In the genomic region with DNA sequence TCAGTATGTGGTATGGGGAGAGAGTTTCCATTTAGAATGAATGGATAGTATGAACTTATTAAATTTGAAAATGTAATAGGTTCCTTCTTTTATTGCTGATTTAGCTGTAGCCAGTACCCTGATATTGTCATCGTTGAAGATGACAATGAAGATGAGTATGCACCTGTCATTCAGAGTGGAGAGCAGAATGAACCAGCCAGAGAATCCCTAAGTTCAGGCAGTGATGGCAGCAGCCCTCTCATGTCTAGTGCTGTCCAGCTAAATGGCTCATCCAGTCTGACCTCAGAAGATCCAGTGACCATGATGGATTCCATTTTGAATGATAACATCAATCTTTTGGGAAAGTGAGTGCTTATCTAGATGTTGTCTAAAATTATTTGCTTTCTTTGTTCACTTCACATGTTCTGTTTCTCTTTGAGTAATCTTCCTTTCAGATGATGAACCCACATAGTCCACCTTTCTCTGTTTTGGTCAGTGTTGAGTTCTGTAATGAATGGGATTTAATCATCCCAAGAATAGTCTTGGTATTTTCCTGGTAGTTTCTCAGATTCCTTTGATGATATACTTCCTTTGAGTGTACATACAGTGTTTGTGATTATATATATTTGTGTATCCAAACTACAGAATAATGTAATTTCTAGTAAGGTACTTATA, we compare ENCODE assay signal across 17 cellular contexts. TPM values are rescaled to one million over a fixed set of nuclear protein-coding genes. Genes with fewer than 3 reads are reported as not detected.
DNase-seq lines count a peak whose midpoint lies in the region; ATAC-seq, FAIRE-seq and TF ChIP-seq lines count a peak whose summit lies in the region.
"Had no signal": no experiment of that assay in that cellular context is flagged by ENCODE, and none has a peak within 500 bp of the region (broad histone marks: within the 10 kb centered on the region; RNA-seq: fewer than 3 reads in every experiment).

No MANE protein-coding gene starts in this region.

- TF ChIP-seq CTCF in kidney (IDR thresholded peaks at IDR 0.05; ENCODE audit: borderline replicate concordance, extremely low read depth, insufficient read depth) (no peak), upper lobe of right lung (IDR thresholded peaks at IDR 0.05) (no peak)

- DNase-seq in kidney (no peak), foreskin melanocyte (no peak), upper lobe of right lung (no peak)
- no peak for DNase-seq in CD4-positive, alpha-beta memory T cell
- DNase-seq: activated CD4-positive, alpha-beta T cell treated with anti-CD3 and anti-CD28 coated beads, Interleukin-2, amount 10 ng/mL, durations not matched to agents 24 days and 14 days; COR-L47; islet precursor cell; naive B cell; NCI-H1105; NCI-H774 had no signal

- H3K4me1 Mint-ChIP-seq in CD4-positive, alpha-beta memory T cell = no peaks in the 10 kb centered on the region
- H3K4me1 Mint-ChIP-seq: naive B cell had no signal

- H3K4me3 ChIP-seq in kidney (ENCODE audit: low read length in 2 of 2) (no peak overlapping the region), upper lobe of right lung (no peak overlapping the region)
- H3K4me3 ChIP-seq in CD4-positive, alpha-beta memory T cell (ENCODE audit: low read length in 2 of 2) = no peak overlapping the region
- H3K4me3 ChIP-seq: coronary artery, SK-N-MC, vagina had no signal

- H3K27ac ChIP-seq in kidney (ENCODE audit: low read depth in 2 of 2, low read length in 2 of 2) (no peak overlapping the region), upper lobe of right lung (no peak overlapping the region)
- H3K27ac ChIP-seq in CD4-positive, alpha-beta memory T cell (ENCODE audit: low read depth, low read length) = no peak overlapping the region
- H3K27ac ChIP-seq: coronary artery, SK-N-MC, vagina had no signal

- H3K9me3 Mint-ChIP-seq in CD4-positive, alpha-beta memory T cell = no peaks in the 10 kb centered on the region
- H3K9me3 Mint-ChIP-seq: activated CD4-positive, alpha-beta T cell treated with anti-CD3 and anti-CD28 coated beads, Interleukin-2, amount 10 ng/mL, durations not matched to agents 24 days and 14 days; naive B cell had no signal

- H3K9me3 ChIP-seq in kidney (ENCODE audit: control insufficient read depth in 1 of 2, low read length in 2 of 2) = no peaks in the 10 kb centered on the region
- no peaks in the 10 kb centered on the region for H3K9me3 ChIP-seq in upper lobe of right lung
- H3K9me3 ChIP-seq in CD4-positive, alpha-beta memory T cell (ENCODE audit: control insufficient read depth in 1 of 2, low read length in 2 of 2) = no peaks in the 10 kb centered on the region
- H3K9me3 ChIP-seq: vagina had no signal

- no peaks in the 10 kb centered on the region for H3K27me3 ChIP-seq in upper lobe of right lung
- H3K27me3 ChIP-seq in CD4-positive, alpha-beta memory T cell (ENCODE audit: insufficient read depth, low read length) = no peaks in the 10 kb centered on the region
- H3K27me3 ChIP-seq: vagina had no signal

- intact Hi-C loops in kidney (cut with DNase I) (no loop called here), upper lobe of right lung (cut with DNase I) (no loop called here)
- intact Hi-C loops in CD4-positive, alpha-beta memory T cell (cut with micrococcal nuclease) = no loop called here

- no peak overlapping the region for H3K27ac Mint-ChIP-seq in CD4-positive, alpha-beta memory T cell
- H3K27ac Mint-ChIP-seq: activated CD4-positive, alpha-beta T cell treated with anti-CD3 and anti-CD28 coated beads, Interleukin-2, amount 10 ng/mL, durations not matched to agents 24 days and 14 days; activated naive CD8-positive, alpha-beta T cell; naive B cell had no signal

- H3K4me1 ChIP-seq in kidney (ENCODE audit: control insufficient read depth in 1 of 2, insufficient read depth in 1 of 2, low read depth in 1 of 2, low read length in 2 of 2) (no peaks in the 10 kb centered on the region), upper lobe of right lung (no peaks in the 10 kb centered on the region)
- no peaks in the 10 kb centered on the region for H3K4me1 ChIP-seq in CD4-positive, alpha-beta memory T cell (ENCODE audit: insufficient read depth, low read length)
- H3K4me1 ChIP-seq: vagina had no signal

- CTCF ChIA-PET in CD4-positive, alpha-beta memory T cell (lab: Charles Lee; ENCODE audit: partially characterized antibody) = no interaction called here

- ATAC-seq in GM18909 (IDR thresholded peaks at IDR 0.05; ENCODE audit: poor library complexity, unreplicated experiment) = peak; percentile 75
- ATAC-seq in GM21576 (IDR thresholded peaks at IDR 0.05; ENCODE audit: unreplicated experiment) = peak; percentile 79
- ATAC-seq in HG03095 (IDR thresholded peaks at IDR 0.05; ENCODE audit: unreplicated experiment) = peak; percentile 82
- no peak for ATAC-seq in upper lobe of right lung

- POLR2A ChIA-PET in CD4-positive, alpha-beta memory T cell (lab: Charles Lee; ENCODE audit: partially characterized antibody) = no interaction called here

- H3K27me3 Mint-ChIP-seq in CD4-positive, alpha-beta memory T cell = no peaks in the 10 kb centered on the region
- H3K27me3 Mint-ChIP-seq: activated CD4-positive, alpha-beta T cell treated with anti-CD3 and anti-CD28 coated beads, Interleukin-2, amount 10 ng/mL, durations not matched to agents 24 days and 14 days; activated naive CD8-positive, alpha-beta T cell; naive B cell had no signal

- H3K36me3 ChIP-seq in kidney (ENCODE audit: control insufficient read depth in 1 of 2, insufficient read depth in 2 of 2, low read length in 2 of 2) (peaks cover 0 to 5% of the 10 kb centered on the region in 2 donors), upper lobe of right lung (peaks cover 61% of the 10 kb centered on the region)
- H3K36me3 ChIP-seq in CD4-positive, alpha-beta memory T cell (ENCODE audit: insufficient read depth, low read length) = peaks cover 34% of the 10 kb centered on the region

- peak; percentile 19 for FAIRE-seq in kidney (lab: Jason Lieb, UNC)

- H3K9ac ChIP-seq in kidney (ENCODE audit: low read length in 2 of 2) = no peak overlapping the region

- peaks cover 54 to 62% of the 10 kb centered on the region in 2 donors for H3K36me3 Mint-ChIP-seq in CD4-positive, alpha-beta memory T cell

- H3K4me3 Mint-ChIP-seq in CD4-positive, alpha-beta memory T cell = no peak overlapping the region
- H3K4me3 Mint-ChIP-seq: activated CD4-positive, alpha-beta T cell treated with anti-CD3 and anti-CD28 coated beads, Interleukin-2, amount 10 ng/mL, durations not matched to agents 24 days and 14 days; activated naive CD8-positive, alpha-beta T cell; naive B cell had no signal

RNA-seq across cellular contexts. Expression of a gene that starts 23.3 kb away (rescaled TPM):
- total RNA-seq in kidney = 9.5 TPM
- polyA plus RNA-seq in kidney (ENCODE audit: insufficient read depth, low read depth, low replicate concordance) = 7.8 TPM
- total RNA-seq in upper lobe of right lung = 7.1 TPM
- total RNA-seq in CD4-positive, alpha-beta memory T cell = 10 to 100 TPM; 15.7 to 17.4 TPM
- polyA plus RNA-seq in CD4-positive, alpha-beta memory T cell = 10 to 100 TPM; 15.8 to 20.7 TPM

RNA-seq across cellular contexts. Expression of a gene that starts 48.9 kb away (rescaled TPM):
- total RNA-seq in kidney (214 TPM), upper lobe of right lung (246 TPM)
- polyA plus RNA-seq in kidney (ENCODE audit: insufficient read depth, low read depth, low replicate concordance) = 130 TPM
- total RNA-seq in CD4-positive, alpha-beta memory T cell = 100 to 1,000 TPM; 142 to 144 TPM
- 100 to 1,000 TPM; 144 to 197 TPM for polyA plus RNA-seq in CD4-positive, alpha-beta memory T cell
